In the genomic region with DNA sequence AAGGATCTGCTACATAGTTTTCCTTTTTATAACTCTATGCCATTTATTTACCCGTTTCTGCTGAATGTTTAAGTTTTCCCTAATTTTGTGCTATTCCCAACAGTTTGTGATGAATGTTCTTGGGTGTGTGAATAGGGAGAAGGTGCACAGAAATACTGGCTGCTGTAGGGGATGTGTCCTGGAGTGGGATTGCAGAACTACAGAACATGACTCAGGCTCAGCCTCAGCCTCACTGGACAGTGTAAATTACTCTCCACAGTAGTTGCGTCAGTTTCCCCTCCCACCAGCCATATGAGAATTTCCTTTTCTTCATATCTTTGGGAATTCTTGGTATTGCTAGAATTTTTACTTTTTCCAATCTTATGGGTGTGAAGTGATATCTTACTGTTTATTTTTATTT, we compare ENCODE assay signal across 21 cellular contexts. TPM values are rescaled to one million over a fixed set of nuclear protein-coding genes. Genes with fewer than 3 reads are reported as not detected.
DNase-seq lines count a peak whose midpoint lies in the region; ATAC-seq and TF ChIP-seq lines count a peak whose summit lies in the region.
"Had no signal": no experiment of that assay in that cellular context is flagged by ENCODE, and none has a peak within 500 bp of the region (broad histone marks: within the 10 kb centered on the region; RNA-seq: fewer than 3 reads in every experiment).

No MANE protein-coding gene starts in this region.

- in situ Hi-C loops in KBM-7 (cut with MboI; ENCODE audit: low pct_unique_long_range_greater_than_20kb, low sequenced_read_pairs): no loop called here
- in situ Hi-C loops in astrocyte of the spinal cord (cut with HindIII; ENCODE audit: low sequenced_read_pairs): no loop called here

- peak overlapping the region in 1 of 2 donors; percentile 66 for H3K27ac ChIP-seq in left lung
- H3K27ac ChIP-seq: C4-2B, colonic mucosa, esophagus muscularis mucosa, right atrium auricular region, thyroid gland had no signal

- no peaks in the 10 kb centered on the region for H3K27me3 ChIP-seq in left lung
- H3K27me3 ChIP-seq: colonic mucosa, esophagus muscularis mucosa, right atrium auricular region, thyroid gland had no signal

- no peaks in the 10 kb centered on the region for H3K27me3 Mint-ChIP-seq in CD14-positive monocyte (ENCODE audit: low read depth in 3 of 3)
- H3K27me3 Mint-ChIP-seq: activated naive CD8-positive, alpha-beta T cell treated with anti-CD3 and anti-CD28 coated beads, Interleukin-2, amount 10 ng/mL, durations not matched to agents 7 days and 5 days; activated T-cell treated with anti-CD3 and anti-CD28 coated beads, Interleukin-2, amount 50 U/mL, for 24 hours; naive B cell had no signal

- TF ChIP-seq CTCF in CD14-positive monocyte (IDR thresholded peaks at IDR 0.05) (no peak), astrocyte of the spinal cord (IDR thresholded peaks at IDR 0.05; ENCODE audit: low read depth, low read length) (no peak), left lung (IDR thresholded peaks at IDR 0.05) (no peak)

- DNase-seq in CD14-positive monocyte (ENCODE audit: low spot score) (peak; percentile 74), KBM-7 (peak; percentile 48), astrocyte of the spinal cord (ENCODE audit: low read depth, low spot score) (peak; percentile 52), left lung (no peak), NCI-H187 (lab: John Stamatoyannopoulos, UW) (no peak)
- DNase-seq: activated CD4-positive, alpha-beta T cell treated with anti-CD3 and anti-CD28 coated beads for 48 hours; activated naive CD8-positive, alpha-beta T cell treated with anti-CD3 and anti-CD28 coated beads, Interleukin-2, amount 10 ng/mL, durations not matched to agents 7 days and 5 days; activated T-cell treated with anti-CD3 and anti-CD28 coated beads, Interleukin-2, amount 50 U/mL, for 24 hours; colonic mucosa; DND-41; naive B cell; NCI-H1105 treated with DMSO at 0.1 percent for 48 hours; NCI-H510A treated with DMSO at 0.1 percent for 48 hours; T-helper 2 cell; thyroid gland had no signal

- H3K9me3 ChIP-seq in left lung: no peaks in the 10 kb centered on the region
- H3K9me3 ChIP-seq: colonic mucosa, esophagus muscularis mucosa, right atrium auricular region, thyroid gland had no signal

- H3K4me3 ChIP-seq in astrocyte of the spinal cord (ENCODE audit: low read depth, low read length) (no peak overlapping the region), left lung (no peak overlapping the region)
- H3K4me3 ChIP-seq: colonic mucosa, esophagus muscularis mucosa, right atrium auricular region, thyroid gland had no signal

- peaks cover 0 to 46% of the 10 kb centered on the region in 2 donors for H3K4me1 ChIP-seq in left lung
- H3K4me1 ChIP-seq: colonic mucosa had no signal

- peaks cover 48% of the 10 kb centered on the region for H3K4me1 Mint-ChIP-seq in CD14-positive monocyte

- peak overlapping the region in 5 of 7 donors; percentile 21 to 83 (median 73) for H3K27ac Mint-ChIP-seq in CD14-positive monocyte
- H3K27ac Mint-ChIP-seq: activated naive CD8-positive, alpha-beta T cell treated with anti-CD3 and anti-CD28 coated beads, Interleukin-2, amount 10 ng/mL, durations not matched to agents 7 days and 5 days; activated T-cell treated with anti-CD3 and anti-CD28 coated beads, Interleukin-2, amount 50 U/mL, for 24 hours had no signal

- peak overlapping the region in 1 of 2 donors; percentile 51 for H3K4me3 Mint-ChIP-seq in CD14-positive monocyte
- H3K4me3 Mint-ChIP-seq: activated naive CD8-positive, alpha-beta T cell treated with anti-CD3 and anti-CD28 coated beads, Interleukin-2, amount 10 ng/mL, durations not matched to agents 7 days and 5 days; activated T-cell treated with anti-CD3 and anti-CD28 coated beads, Interleukin-2, amount 50 U/mL, for 24 hours; naive B cell had no signal

- H3K36me3 Mint-ChIP-seq in CD14-positive monocyte: peaks cover 0 to 2% of the 10 kb centered on the region in 2 donors
- H3K36me3 Mint-ChIP-seq: naive B cell had no signal

- no peaks in the 10 kb centered on the region for H3K9me3 Mint-ChIP-seq in CD14-positive monocyte
- H3K9me3 Mint-ChIP-seq: activated naive CD8-positive, alpha-beta T cell treated with anti-CD3 and anti-CD28 coated beads, Interleukin-2, amount 10 ng/mL, durations not matched to agents 7 days and 5 days; activated T-cell treated with anti-CD3 and anti-CD28 coated beads, Interleukin-2, amount 50 U/mL, for 24 hours had no signal

- H3K36me3 ChIP-seq in left lung: no peaks in the 10 kb centered on the region
- H3K36me3 ChIP-seq: colonic mucosa, esophagus muscularis mucosa, right atrium auricular region, thyroid gland had no signal

- intact Hi-C loops in CD14-positive monocyte (cut with micrococcal nuclease): no loop called here
- intact Hi-C loops in left lung (cut with DNase I): no loop called here

- ATAC-seq in left lung (peak; percentile 63), esophagus mucosa (no peak), HG03439 (IDR thresholded peaks at IDR 0.05; ENCODE audit: unreplicated experiment) (no peak), GM21390 (IDR thresholded peaks at IDR 0.05; ENCODE audit: unreplicated experiment) (no peak)

RNA-seq across cellular contexts. Expression of gene SLX4IP, which starts 57.0 kb away (rescaled TPM):
- polyA plus RNA-seq in CD14-positive monocyte: 1 to 10 TPM in 1 of 2 donors, under 1 TPM in 1; 0.76 to 1.1 TPM
- total RNA-seq in left lung (1 to 10 TPM; 6.0 to 6.9 TPM), esophagus mucosa (5.3 TPM)

RNA-seq across cellular contexts. Expression of gene MKKS, which starts 58.0 kb away (rescaled TPM):
- 10 to 100 TPM; 31.8 to 34.6 TPM for polyA plus RNA-seq in CD14-positive monocyte
- total RNA-seq in left lung (10 to 100 TPM; 13.8 to 19.2 TPM), esophagus mucosa (11.8 TPM)

Comparison
In these comparisons a context has a peak if more than half of its experiments do, and no peak if none do; other contexts are left out.
1. DNase-seq: peak in CD14-positive monocyte (single experiment), KBM-7 (single experiment) and astrocyte of the spinal cord (single experiment); none in left lung (0 of 2) and NCI-H187 (0 of 2).